14 cellular contexts compared by ENCODE assay signal in the genomic region with DNA sequence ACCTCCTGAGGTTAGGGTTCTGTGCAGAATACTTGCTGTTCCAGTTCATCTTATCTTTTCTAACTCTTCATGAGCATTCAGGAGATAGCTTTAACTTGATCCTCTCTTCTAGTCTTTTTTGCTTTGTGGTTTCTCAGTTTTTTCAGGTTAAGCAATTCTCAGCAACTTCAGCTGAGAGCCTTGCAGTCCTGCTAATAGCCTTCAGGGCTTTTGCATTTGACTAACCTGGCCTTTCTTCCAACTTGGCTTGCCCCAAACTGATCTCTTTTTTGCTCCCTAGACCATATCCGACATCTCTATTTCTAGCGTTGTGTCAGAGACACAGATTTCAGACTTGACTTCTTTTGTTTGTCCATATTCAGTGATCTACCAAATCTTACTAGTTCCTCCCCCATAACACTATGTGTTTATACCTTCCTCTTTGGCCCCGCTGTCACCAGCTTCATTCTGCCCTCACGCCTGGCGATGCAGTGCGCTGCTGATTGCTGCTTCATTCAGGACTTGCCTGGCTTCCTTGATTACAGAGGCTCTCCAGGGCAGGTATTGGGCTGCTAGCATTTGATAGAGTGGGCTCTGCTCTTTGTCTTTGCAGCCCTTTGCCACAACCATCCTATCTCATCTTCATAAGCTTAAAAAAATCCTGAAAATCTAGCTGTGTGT. TPM values are rescaled to one million over a fixed set of nuclear protein-coding genes. Genes with fewer than 3 reads are reported as not detected.
DNase-seq lines count a peak whose midpoint lies in the region; ATAC-seq and TF ChIP-seq lines count a peak whose summit lies in the region.
"Had no signal": no experiment of that assay in that cellular context is flagged by ENCODE, and none has a peak within 500 bp of the region (broad histone marks: within the 10 kb centered on the region; RNA-seq: fewer than 3 reads in every experiment).

No MANE protein-coding gene starts in this region.

- 62% methylated on average over 6 of the region's 6 CpGs for WGBS in esophagus muscularis mucosa

- H3K27ac Mint-ChIP-seq in Caco-2 (ENCODE audit: unreplicated experiment) = peak overlapping the region; percentile 17
- H3K27ac Mint-ChIP-seq in activated T-helper 1 cell treated with anti-CD3 and anti-CD28 coated beads, Interleukin-12 subunit alpha, Interleukin-12 subunit beta, Interleukin-2, Interleukin-4 antibody, amounts not matched to agents 30 ng/mL and 10 ng/mL and 1 ng/mL, durations not matched to agents 14 hours and 24 hours and 36 hours = peak overlapping the region; percentile 36
- peak overlapping the region; percentile 0 to 79 (median 11) for H3K27ac Mint-ChIP-seq in naive thymus-derived CD8-positive, alpha-beta T cell
- H3K27ac Mint-ChIP-seq: endodermal cell had no signal

- no peaks in the 10 kb centered on the region for H3K9me3 Mint-ChIP-seq in Caco-2 (ENCODE audit: unreplicated experiment)
- no peaks in the 10 kb centered on the region for H3K9me3 Mint-ChIP-seq in activated T-helper 1 cell treated with anti-CD3 and anti-CD28 coated beads, Interleukin-12 subunit alpha, Interleukin-12 subunit beta, Interleukin-2, Interleukin-4 antibody, amounts not matched to agents 30 ng/mL and 10 ng/mL and 1 ng/mL, durations not matched to agents 14 hours and 24 hours and 36 hours
- no peaks in the 10 kb centered on the region for H3K9me3 Mint-ChIP-seq in naive thymus-derived CD8-positive, alpha-beta T cell
- H3K9me3 Mint-ChIP-seq: endodermal cell had no signal

- TF ChIP-seq EP300 in esophagus muscularis mucosa (IDR thresholded peaks at IDR 0.05) = no peak

- DNase-seq in Caco-2 (no peak), middle frontal gyrus (ENCODE audit: extremely low spot score, low spot score) (no peak), esophagus muscularis mucosa (ENCODE audit: extremely low spot score) (no peak)
- DNase-seq in activated T-helper 1 cell treated with anti-CD3 and anti-CD28 coated beads, Interleukin-12 subunit alpha, Interleukin-12 subunit beta, Interleukin-2, Interleukin-4 antibody, amounts not matched to agents 30 ng/mL and 10 ng/mL and 1 ng/mL, durations not matched to agents 14 hours and 24 hours and 36 hours (ENCODE audit: low spot score) = no peak
- DNase-seq in naive thymus-derived CD8-positive, alpha-beta T cell = no peak
- DNase-seq: activated CD4-positive, alpha-beta T cell treated with anti-CD3 and anti-CD28 coated beads, Interleukin-2, amount 50 U/mL, for 48 hours; amniotic stem cell; DMS79 treated with DMSO at 0.1 percent for 48 hours; endodermal cell; SJCRH30 had no signal

- peak overlapping the region; percentile 17 for H3K27ac ChIP-seq in HUES48 (ENCODE audit: low read depth, low read length)
- no peak overlapping the region for H3K27ac ChIP-seq in esophagus muscularis mucosa (replicated peaks in 1 of 4)
- H3K27ac ChIP-seq: SJCRH30, skin epidermis, vagina had no signal

- CTCF ChIA-PET in Caco-2 (lab: Charles Lee) = interaction anchor here (0.8 kb wide), 1 partner anchor 12 kb away, joined by 3 read pairs; no protein-coding TSS in a partner anchor

- H3K9me3 ChIP-seq in Caco-2 (no peaks in the 10 kb centered on the region), HUES48 (ENCODE audit: control insufficient read depth, insufficient read depth, low read length) (no peaks in the 10 kb centered on the region), esophagus muscularis mucosa (no peaks in the 10 kb centered on the region)
- H3K9me3 ChIP-seq: SJCRH30, vagina had no signal

- intact Hi-C loops in Caco-2 (cut with micrococcal nuclease; ENCODE audit: unreplicated experiment) = loop anchor here (1.0 to 5.0 kb wide), 2 partner anchors 9 to 254 kb away; no protein-coding TSS in a partner anchor
- intact Hi-C loops in activated T-helper 1 cell treated with anti-CD3 and anti-CD28 coated beads, Interleukin-12 subunit alpha, Interleukin-12 subunit beta, Interleukin-2, Interleukin-4 antibody, amounts not matched to agents 30 ng/mL and 10 ng/mL and 1 ng/mL, durations not matched to agents 14 hours and 24 hours and 36 hours (cut with micrococcal nuclease) = loop anchor here (1.0 kb wide), 1 partner anchor 8 kb away; no protein-coding TSS in a partner anchor
- intact Hi-C loops in esophagus muscularis mucosa (cut with DNase I) = loop anchor here (10.0 kb wide), 1 partner anchor 57 kb away; no protein-coding TSS in a partner anchor

- peaks cover 40% of the 10 kb centered on the region for H3K4me1 ChIP-seq in Caco-2
- H3K4me1 ChIP-seq in HUES48 (ENCODE audit: control insufficient read depth, insufficient read depth, low read length) = peaks cover 59% of the 10 kb centered on the region
- peaks cover 72 to 93% (median 86%) of the 10 kb centered on the region in 4 donors for H3K4me1 ChIP-seq in esophagus muscularis mucosa
- H3K4me1 ChIP-seq: SJCRH30 had no signal

- TF ChIP-seq CTCF in Caco-2 (IDR thresholded peaks at IDR 0.05; ENCODE audit: insufficient read depth in 1 of 2, low read depth in 1 of 2, low read length in 1 of 2, severe bottlenecking in 1 of 2, unreplicated experiment in 1 of 2) = no peak
- TF ChIP-seq CTCF in esophagus muscularis mucosa (IDR thresholded peaks at IDR 0.05) = no peak

- peak overlapping the region; percentile 1 for H3K4me3 Mint-ChIP-seq in Caco-2 (ENCODE audit: unreplicated experiment)
- H3K4me3 Mint-ChIP-seq in activated T-helper 1 cell treated with anti-CD3 and anti-CD28 coated beads, Interleukin-12 subunit alpha, Interleukin-12 subunit beta, Interleukin-2, Interleukin-4 antibody, amounts not matched to agents 30 ng/mL and 10 ng/mL and 1 ng/mL, durations not matched to agents 14 hours and 24 hours and 36 hours = no peak overlapping the region
- peak overlapping the region in 8 of 10 donors; percentile 2 to 46 (median 23) for H3K4me3 Mint-ChIP-seq in naive thymus-derived CD8-positive, alpha-beta T cell
- H3K4me3 Mint-ChIP-seq: endodermal cell had no signal

- H3K9ac ChIP-seq in HUES48 (ENCODE audit: low read depth, low read length) = no peak overlapping the region

- H3K36me3 ChIP-seq in Caco-2 (ENCODE audit: control insufficient read depth, insufficient read depth, low read length) = no peaks in the 10 kb centered on the region; the same call in none of the 2 replicates
- no peaks in the 10 kb centered on the region for H3K36me3 ChIP-seq in HUES48 (ENCODE audit: control insufficient read depth, insufficient read depth, low read length)
- no peaks in the 10 kb centered on the region for H3K36me3 ChIP-seq in esophagus muscularis mucosa
- H3K36me3 ChIP-seq: SJCRH30, vagina had no signal

- no TSS peak for BruUV-seq in Caco-2 (replicated peaks; lab: Mats Ljungman, UMichigan)

- ATAC-seq in naive thymus-derived CD8-positive, alpha-beta T cell = no peak
- ATAC-seq in HG03565 (IDR thresholded peaks at IDR 0.05; ENCODE audit: unreplicated experiment) = no peak

- POLR2A ChIA-PET in Caco-2 (lab: Charles Lee) = interaction anchor here (0.9 kb wide), 1 partner anchor 10 kb away, joined by 3 read pairs; the partner anchor contains the start of gene CUL1
- POLR2A ChIA-PET in naive thymus-derived CD8-positive, alpha-beta T cell (lab: Charles Lee) = interaction anchor here (0.5 to 1.2 kb wide), 3 partner anchors 9 to 319 kb away, joined by 3 to 6 read pairs (median 5); partner anchors contain the start of gene CUL1

- H3K27me3 ChIP-seq in Caco-2 (replicated peaks; ENCODE audit: control insufficient read depth, insufficient read depth, low read length) (no peaks in the 10 kb centered on the region), HUES48 (ENCODE audit: control insufficient read depth, insufficient read depth, low read length) (no peaks in the 10 kb centered on the region), esophagus muscularis mucosa (no peaks in the 10 kb centered on the region)
- H3K27me3 ChIP-seq: SJCRH30, vagina had no signal

- TF ChIP-seq POLR2A in esophagus muscularis mucosa (IDR thresholded peaks at IDR 0.05; ENCODE audit: low read depth) = no peak

- peaks cover 7% of the 10 kb centered on the region for H3K36me3 Mint-ChIP-seq in Caco-2 (ENCODE audit: insufficient read depth, unreplicated experiment)
- H3K36me3 Mint-ChIP-seq in activated T-helper 1 cell treated with anti-CD3 and anti-CD28 coated beads, Interleukin-12 subunit alpha, Interleukin-12 subunit beta, Interleukin-2, Interleukin-4 antibody, amounts not matched to agents 30 ng/mL and 10 ng/mL and 1 ng/mL, durations not matched to agents 14 hours and 24 hours and 36 hours (ENCODE audit: low read depth) = peaks cover 6% of the 10 kb centered on the region
- H3K36me3 Mint-ChIP-seq in naive thymus-derived CD8-positive, alpha-beta T cell = peaks cover 0 to 9% (median 0%) of the 10 kb centered on the region in 3 donors

- peaks cover 45% of the 10 kb centered on the region for H3K4me1 Mint-ChIP-seq in Caco-2 (ENCODE audit: low read depth, unreplicated experiment)
- peaks cover 54% of the 10 kb centered on the region for H3K4me1 Mint-ChIP-seq in activated T-helper 1 cell treated with anti-CD3 and anti-CD28 coated beads, Interleukin-12 subunit alpha, Interleukin-12 subunit beta, Interleukin-2, Interleukin-4 antibody, amounts not matched to agents 30 ng/mL and 10 ng/mL and 1 ng/mL, durations not matched to agents 14 hours and 24 hours and 36 hours (ENCODE audit: low read depth)
- peaks cover 33 to 94% (median 81%) of the 10 kb centered on the region in 4 donors for H3K4me1 Mint-ChIP-seq in naive thymus-derived CD8-positive, alpha-beta T cell

- H3K4me3 ChIP-seq in Caco-2 (ENCODE audit: low read depth, low read length) = no peak overlapping the region
- no peak overlapping the region for H3K4me3 ChIP-seq in HUES48 (ENCODE audit: low read depth, low read length)
- no peak overlapping the region for H3K4me3 ChIP-seq in esophagus muscularis mucosa
- H3K4me3 ChIP-seq: SJCRH30, skin epidermis, vagina had no signal

- H3K27me3 Mint-ChIP-seq in Caco-2 (ENCODE audit: insufficient read depth, unreplicated experiment) = no peaks in the 10 kb centered on the region
- no peaks in the 10 kb centered on the region for H3K27me3 Mint-ChIP-seq in activated T-helper 1 cell treated with anti-CD3 and anti-CD28 coated beads, Interleukin-12 subunit alpha, Interleukin-12 subunit beta, Interleukin-2, Interleukin-4 antibody, amounts not matched to agents 30 ng/mL and 10 ng/mL and 1 ng/mL, durations not matched to agents 14 hours and 24 hours and 36 hours (ENCODE audit: insufficient read depth)
- no peaks in the 10 kb centered on the region for H3K27me3 Mint-ChIP-seq in naive thymus-derived CD8-positive, alpha-beta T cell

RNA-seq across cellular contexts. Expression of gene CUL1, which starts 9.5 kb away (rescaled TPM):
- total RNA-seq in Caco-2 (2022) (66.6 and 71.9 TPM in 2 replicates), esophagus muscularis mucosa (10 to 100 TPM; 73.1 to 87.1 (median 77.8) TPM)
- total RNA-seq in activated T-helper 1 cell treated with anti-CD3 and anti-CD28 coated beads, Interleukin-12 subunit alpha, Interleukin-12 subunit beta, Interleukin-2, Interleukin-4 antibody, amounts not matched to agents 30 ng/mL and 10 ng/mL and 1 ng/mL, durations not matched to agents 14 hours and 24 hours and 36 hours = 79.3 and 81.3 TPM in 2 replicates
- 10 to 100 TPM; 62.8 to 67.7 TPM for total RNA-seq in naive thymus-derived CD8-positive, alpha-beta T cell
- polyA plus RNA-seq in naive thymus-derived CD8-positive, alpha-beta T cell = 10 to 100 TPM; 39.2 to 50.6 (median 39.6) TPM
